In genomic region chr1:9293241-9293511, GRCh38 we compare ENCODE assay signal across 9 cellular contexts. TPM values are rescaled to one million over a fixed set of nuclear protein-coding genes. Genes with fewer than 3 reads are reported as not detected.
DNase-seq lines count a peak whose midpoint lies in the region; ATAC-seq, FAIRE-seq and TF ChIP-seq lines count a peak whose summit lies in the region.
"Had no signal": no experiment of that assay in that cellular context is flagged by ENCODE, and none has a peak within 500 bp of the region (broad histone marks: within the 10 kb centered on the region; RNA-seq: fewer than 3 reads in every experiment).

No MANE protein-coding gene starts in this region.

- H2AFZ ChIP-seq in GM23338 = peak overlapping the region; percentile 76; the same call in 1 of the 2 replicates

- FAIRE-seq in kidney (lab: Jason Lieb, UNC) = no peak

- H3K27me3 ChIP-seq in GM23338 (ENCODE audit: insufficient read depth) = peaks cover 28% of the 10 kb centered on the region
- no peaks in the 10 kb centered on the region for H3K27me3 ChIP-seq in adipocyte (replicated peaks; ENCODE audit: control insufficient read depth, insufficient read depth, low read length)

- DNase-seq in GM23338 (ENCODE audit: low spot score) (no peak), adipocyte (ENCODE audit: low read depth) (no peak), kidney (no peak), substantia nigra (lab: John Stamatoyannopoulos, UW) (no peak), cortex of kidney (lab: John Stamatoyannopoulos, UW) (no peak), DMS 273 treated with DMSO at 0.1 percent for 48 hours (lab: John Stamatoyannopoulos, UW) (no peak), SHP77 (lab: John Stamatoyannopoulos, UW) (no peak), NCI-H748 treated with DMSO at 0.1 percent for 48 hours (lab: John Stamatoyannopoulos, UW) (no peak)
- DNase-seq: foreskin melanocyte had no signal

- no peak for TF ChIP-seq CTCF in GM23338 (conservative IDR thresholded peaks at IDR 0.05; ENCODE audit: low read depth in 2 of 2)
- TF ChIP-seq CTCF in kidney (IDR thresholded peaks at IDR 0.05; ENCODE audit: borderline replicate concordance, extremely low read depth, insufficient read depth) = no peak

- 0 out of 2 replicates have a peak, but pooled peaks cover 7% of the 10 kb centered on the region for H3F3A ChIP-seq in GM23338 (replicated peaks; ENCODE audit: low read depth)

- H3K4me2 ChIP-seq in GM23338 = peak overlapping the region; percentile 88

- H3K9me2 ChIP-seq in GM23338 (ENCODE audit: insufficient read depth) = no peaks in the 10 kb centered on the region

- no peak overlapping the region for H3K4me3 Mint-ChIP-seq in GM23338

- H3K27ac ChIP-seq in GM23338 (ENCODE audit: low read depth) (no peak overlapping the region), kidney (ENCODE audit: low read depth in 2 of 2, low read length in 2 of 2) (peak overlapping the region; percentile 20 to 62), substantia nigra (ENCODE audit: low read depth, low read length, poor library complexity, severe bottlenecking) (peak overlapping the region; percentile 80)

- H3K9me3 ChIP-seq in adipocyte (ENCODE audit: control insufficient read depth, low read length) (no peaks in the 10 kb centered on the region), kidney (ENCODE audit: control insufficient read depth in 1 of 2, low read length in 2 of 2) (peaks cover 4 to 8% of the 10 kb centered on the region in 2 donors)

- no peak for ATAC-seq in GM23338

- H3K4me1 Mint-ChIP-seq in GM23338 = peaks cover 11% of the 10 kb centered on the region; the same call in 2 of the 3 replicates

- peaks cover 4% of the 10 kb centered on the region; the same call in 2 of the 3 replicates for H3K36me3 Mint-ChIP-seq in GM23338 (ENCODE audit: low read depth)

- H3K79me2 ChIP-seq in GM23338 (replicated peaks; ENCODE audit: insufficient read depth) = no peaks in the 10 kb centered on the region

- H3K9ac ChIP-seq in adipocyte (ENCODE audit: low read length) = peak overlapping the region; percentile 96
- peak overlapping the region in 1 of 2 donors; percentile 51 for H3K9ac ChIP-seq in kidney (ENCODE audit: low read length in 2 of 2)

- H3K9me3 Mint-ChIP-seq in GM23338 = peaks cover 8% of the 10 kb centered on the region

- no peak overlapping the region for H3K27ac Mint-ChIP-seq in GM23338

- intact Hi-C loops in kidney (cut with DNase I) = no loop called here

- H3K4me3 ChIP-seq in GM23338 (peak overlapping the region; percentile 79), adipocyte (ENCODE audit: low read length) (peak overlapping the region; percentile 96), kidney (ENCODE audit: low read length in 2 of 2) (peak overlapping the region in 1 of 2 donors; percentile 74)

- H3K4me1 ChIP-seq in GM23338 (ENCODE audit: insufficient read depth) = no peaks in the 10 kb centered on the region; the same call in 1 of the 2 replicates
- peaks cover 64% of the 10 kb centered on the region for H3K4me1 ChIP-seq in adipocyte (ENCODE audit: control insufficient read depth, insufficient read depth, low read length)
- peaks cover 0 to 17% of the 10 kb centered on the region in 2 donors for H3K4me1 ChIP-seq in kidney (ENCODE audit: control insufficient read depth in 1 of 2, insufficient read depth in 1 of 2, low read depth in 1 of 2, low read length in 2 of 2)

- H3K27me3 Mint-ChIP-seq in GM23338 (ENCODE audit: insufficient read depth, low read depth, poor library complexity) = peaks cover 10% of the 10 kb centered on the region

- H3K36me3 ChIP-seq in GM23338 (ENCODE audit: insufficient read depth) (no peaks in the 10 kb centered on the region), adipocyte (ENCODE audit: control insufficient read depth, insufficient read depth, low read length, severe bottlenecking) (no peaks in the 10 kb centered on the region), kidney (ENCODE audit: control insufficient read depth in 1 of 2, insufficient read depth in 2 of 2, low read length in 2 of 2) (peaks cover 0 to 2% of the 10 kb centered on the region in 2 donors)

- no peaks in the 10 kb centered on the region; the same call in 1 of the 2 replicates for H4K20me1 ChIP-seq in GM23338 (replicated peaks; ENCODE audit: insufficient read depth)

TF ChIP-seq in GM23338, 12 proteins besides CTCF, POLR2A, EP300 and RAD21 (continues in another document):
- TF ChIP-seq ZNF462 (CRISPR knock-in tag; IDR thresholded peaks at IDR 0.05) (no peak), ETS1 (IDR thresholded peaks at IDR 0.05) (no peak), JUNB (IDR thresholded peaks at IDR 0.05; ENCODE audit: unreplicated experiment) (no peak)

RNA-seq across cellular contexts. Expression of gene SPSB1, which starts 0.5 kb away (rescaled TPM):
- total RNA-seq in GM23338 (2014; rRNA removed; shearing (Covaris generic)) = 6.8 and 7.6 TPM in 2 replicates
- polyA plus RNA-seq in GM23338 (2016; fragmentation: Nextera tagmentation; extraction: Ambion mirVana) = 2.1 and 2.4 TPM in 2 replicates
- 25.9 TPM for total RNA-seq in kidney
- 12.7 TPM for polyA plus RNA-seq in kidney (ENCODE audit: insufficient read depth, low read depth, low replicate concordance)

RNA-seq across cellular contexts. Expression of gene H6PD, which starts 58.6 kb away (rescaled TPM):
- 4.2 and 4.7 TPM in 2 replicates for total RNA-seq in GM23338 (2014; rRNA removed; shearing (Covaris generic))
- polyA plus RNA-seq in GM23338 (2016; fragmentation: Nextera tagmentation; extraction: Ambion mirVana) (0.99 and 1.2 TPM in 2 replicates), kidney (ENCODE audit: insufficient read depth, low read depth, low replicate concordance) (5.7 TPM)
- total RNA-seq in kidney = 64.3 TPM

Comparison
In these comparisons a context has a peak if more than half of its experiments do, and no peak if none do; other contexts are left out.
1. RNA of gene H6PD, which starts 58.6 kb away (total RNA-seq): 64.3 TPM in kidney (single experiment); 4.2 to 4.7 TPM in GM23338; every median in the first group is over 10 times any median in the second.